9 cellular contexts compared by ENCODE assay signal in the genomic region with DNA sequence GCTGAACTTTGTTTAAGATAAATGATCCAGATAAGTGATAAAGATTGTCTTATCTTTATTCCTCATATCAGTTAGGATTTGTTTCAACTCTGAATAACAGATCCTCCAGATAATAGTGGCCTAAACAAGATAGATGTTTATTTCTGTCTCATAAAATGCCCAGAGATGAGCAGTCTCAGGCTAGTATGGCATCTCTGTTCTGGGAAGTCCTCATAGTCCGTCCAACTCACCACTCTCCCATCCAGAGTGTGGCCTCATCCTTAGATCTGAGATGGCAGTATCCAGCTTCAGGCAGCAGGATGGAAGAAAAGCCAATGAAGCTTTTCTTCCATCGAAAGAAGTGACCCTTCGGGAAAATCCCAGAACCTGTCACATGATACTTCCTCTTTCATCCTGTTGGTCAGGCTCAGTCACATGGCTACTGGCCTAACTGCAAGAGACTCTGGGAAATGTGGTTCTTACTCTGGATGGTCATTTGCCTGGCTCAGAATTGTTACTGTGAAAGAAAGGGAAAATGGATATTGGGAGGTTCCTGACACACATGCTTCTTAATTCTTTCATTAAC. TPM values are rescaled to one million over a fixed set of nuclear protein-coding genes. Genes with fewer than 3 reads are reported as not detected.
DNase-seq lines count a peak whose midpoint lies in the region; ATAC-seq, FAIRE-seq and TF ChIP-seq lines count a peak whose summit lies in the region.
"Had no signal": no experiment of that assay in that cellular context is flagged by ENCODE, and none has a peak within 500 bp of the region (broad histone marks: within the 10 kb centered on the region; RNA-seq: fewer than 3 reads in every experiment).

No MANE protein-coding gene starts in this region.

- WGBS in right lobe of liver (ENCODE audit: insufficient coverage, low coverage, low lambda C conversion rate, missing lambda C conversion rate): 15% methylated on average over 3 of the region's 3 CpGs

- CTCF ChIA-PET in CD4-positive, alpha-beta T cell (lab: Charles Lee): interaction anchor here (1.6 kb wide), 1 partner anchor 11 kb away, joined by 4 read pairs; no protein-coding TSS in a partner anchor

- H3K9me3 Mint-ChIP-seq in CD4-positive, alpha-beta T cell: no peaks in the 10 kb centered on the region

- peak; percentile 44 to 90 (median 69) for ATAC-seq in right lobe of liver
- ATAC-seq in CD4-positive, alpha-beta T cell (ENCODE audit: poor library complexity): no peak
- no peak for ATAC-seq in HG03460 (IDR thresholded peaks at IDR 0.05; ENCODE audit: unreplicated experiment)

- no peaks in the 10 kb centered on the region for H3K4me1 ChIP-seq in right lobe of liver
- H3K4me1 ChIP-seq: psoas muscle had no signal

- no peaks in the 10 kb centered on the region for H3K27me3 Mint-ChIP-seq in CD4-positive, alpha-beta T cell

- intact Hi-C loops in right lobe of liver (cut with DNase I): no loop called here
- intact Hi-C loops in CD4-positive, alpha-beta T cell (cut with DNase I, micrococcal nuclease): no loop called here

- peaks cover 2% of the 10 kb centered on the region for H3K27me3 ChIP-seq in bronchial epithelial cell (ENCODE audit: control insufficient read depth, insufficient read depth, low read length)
- no peaks in the 10 kb centered on the region for H3K27me3 ChIP-seq in right lobe of liver
- H3K27me3 ChIP-seq in CD4-positive, alpha-beta T cell (ENCODE audit: control insufficient read depth, insufficient read depth, low read length): no peaks in the 10 kb centered on the region

- no peaks in the 10 kb centered on the region for H3K9me3 ChIP-seq in right lobe of liver
- no peaks in the 10 kb centered on the region for H3K9me3 ChIP-seq in CD4-positive, alpha-beta T cell (ENCODE audit: control insufficient read depth, low read length)
- H3K9me3 ChIP-seq: psoas muscle had no signal

- H3K4me3 ChIP-seq in bronchial epithelial cell (ENCODE audit: low read depth, low read length) (no peak overlapping the region), right lobe of liver (peak overlapping the region in 1 of 3 donors; percentile 30)
- H3K4me3 ChIP-seq: psoas muscle had no signal

- no peak overlapping the region for H3K27ac Mint-ChIP-seq in CD4-positive, alpha-beta T cell

- H3K27ac ChIP-seq in right lobe of liver: no peak overlapping the region
- H3K27ac ChIP-seq in CD4-positive, alpha-beta T cell (ENCODE audit: low read depth, low read length): no peak overlapping the region
- H3K27ac ChIP-seq: psoas muscle had no signal

- H3K36me3 ChIP-seq in bronchial epithelial cell (ENCODE audit: control insufficient read depth, insufficient read depth, low read length) (no peaks in the 10 kb centered on the region), right lobe of liver (no peaks in the 10 kb centered on the region)

- in situ Hi-C loops in GM13977 (cut with MboI; ENCODE audit: low pct_unique_long_range_greater_than_20kb, low sequenced_read_pairs, unreplicated experiment): no loop called here

- FAIRE-seq in bronchial epithelial cell (lab: Jason Lieb, UNC): no peak

- TF ChIP-seq POLR2A in right lobe of liver (IDR thresholded peaks at IDR 0.05): no peak

- H3K4me1 Mint-ChIP-seq in CD4-positive, alpha-beta T cell (ENCODE audit: low read depth): peaks cover 31% of the 10 kb centered on the region

- H3K36me3 Mint-ChIP-seq in CD4-positive, alpha-beta T cell (ENCODE audit: low read depth): no peaks in the 10 kb centered on the region

- no peak for TF ChIP-seq CTCF in bronchial epithelial cell (IDR thresholded peaks at IDR 0.05; ENCODE audit: insufficient read depth, low read length, severe bottlenecking)
- no peak for TF ChIP-seq CTCF in right lobe of liver (IDR thresholded peaks at IDR 0.05)
- no peak for TF ChIP-seq CTCF in CD4-positive, alpha-beta T cell (IDR thresholded peaks at IDR 0.05)
- no peak for TF ChIP-seq CTCF in GM20000 (IDR thresholded peaks at IDR 0.05; ENCODE audit: extremely low read depth, missing control alignments)
- no peak for TF ChIP-seq CTCF in GM13977 (IDR thresholded peaks at IDR 0.05; ENCODE audit: extremely low read depth, insufficient read depth, missing control alignments)

- POLR2A ChIA-PET in CD4-positive, alpha-beta T cell (lab: Charles Lee): interaction anchor here (3.1 kb wide), 1 partner anchor 10 kb away, joined by 15 read pairs; no protein-coding TSS in a partner anchor

- DNase-seq in Daoy (ENCODE audit: low read depth): peak; percentile 55
- DNase-seq in NCI-H187 treated with DMSO at 0.1 percent for 48 hours (lab: John Stamatoyannopoulos, UW): peak; percentile 38
- peak; percentile 30 for DNase-seq in bronchial epithelial cell (ENCODE audit: low read depth)
- DNase-seq in right lobe of liver: no peak
- DNase-seq in CD4-positive, alpha-beta T cell: no peak
- DNase-seq in GM20000 (ENCODE audit: low spot score): no peak
- no peak for DNase-seq in GM13977 (ENCODE audit: low spot score)
- DNase-seq: psoas muscle had no signal

- H3K4me3 Mint-ChIP-seq in CD4-positive, alpha-beta T cell: no peak overlapping the region

RNA-seq across cellular contexts. Expression of gene TAGAP, which starts 29.4 kb away (rescaled TPM):
- total RNA-seq in Daoy (2014; rRNA removed; shearing (Covaris generic)): not detected in 2 replicates
- total RNA-seq in bronchial epithelial cell: under 0.01 TPM in 2 replicates
- total RNA-seq in right lobe of liver: 1 to 10 TPM in 3 of 6 experiments, under 1 TPM in 3; 0.13 to 1.8 (median 0.92) TPM
- total RNA-seq in CD4-positive, alpha-beta T cell: 100 to 1,000 TPM; 245 to 261 TPM

Comparison
In these comparisons a context has a peak if more than half of its experiments do, and no peak if none do; other contexts are left out.
1. DNase-seq: peak in Daoy (single experiment), NCI-H187 treated with DMSO at 0.1 percent for 48 hours (single experiment) and bronchial epithelial cell (single experiment); none in right lobe of liver (0 of 3), CD4-positive, alpha-beta T cell (0 of 10), GM20000 (single experiment) and GM13977 (single experiment).
2. ATAC-seq: peak in right lobe of liver (4 of 4); none in CD4-positive, alpha-beta T cell (single experiment) and HG03460 (single experiment).
3. RNA of gene TAGAP, which starts 29.4 kb away (total RNA-seq): 245 to 261 TPM in CD4-positive, alpha-beta T cell; 0.13 to 1.8 TPM in right lobe of liver, not detected in Daoy and under 0.01 TPM in bronchial epithelial cell; every median in the first group is over 10 times any median in the second.